In genomic region chr6:75217203-75217602, GRCh38 we compare ENCODE assay signal across 14 cellular contexts. TPM values are rescaled to one million over a fixed set of nuclear protein-coding genes. Genes with fewer than 3 reads are reported as not detected.
A peak's percentile ranks its signal among the peaks of the same experiment; 100 is the strongest.
DNase-seq lines count a peak whose midpoint lies in the region; ATAC-seq and TF ChIP-seq lines count a peak whose summit lies in the region.
"Had no signal": no experiment of that assay in that cellular context is flagged by ENCODE, and none has a peak within 500 bp of the region (broad histone marks: within the 10 kb centered on the region; RNA-seq: fewer than 3 reads in every experiment).

No MANE protein-coding gene starts in this region.

- H3K79me2 ChIP-seq in GM23338 (replicated peaks; ENCODE audit: insufficient read depth), result no peaks in the 10 kb centered on the region

- peaks cover 3% of the 10 kb centered on the region for H3K27me3 Mint-ChIP-seq in GM23338 (ENCODE audit: insufficient read depth, low read depth, poor library complexity)
- peaks cover 26% of the 10 kb centered on the region for H3K27me3 Mint-ChIP-seq in activated CD8-positive, alpha-beta T cell treated with anti-CD3 and anti-CD28 coated beads, Interleukin-2, amount 10 ng/mL, durations not matched to agents 7 days and 5 days (ENCODE audit: low read depth)

- peak overlapping the region; percentile 61; the same call in 1 of the 2 replicates for H2AFZ ChIP-seq in GM23338

- H3K4me3 ChIP-seq in GM23338, result no peak overlapping the region
- H3K4me3 ChIP-seq in rectal smooth muscle tissue (ENCODE audit: low read length), result no peak overlapping the region
- H3K4me3 ChIP-seq: dorsolateral prefrontal cortex had no signal

- no peak for TF ChIP-seq CTCF in GM23338 (conservative IDR thresholded peaks at IDR 0.05; ENCODE audit: low read depth in 2 of 2)
- TF ChIP-seq CTCF in foreskin keratinocyte (conservative IDR thresholded peaks at IDR 0.05), result no peak
- TF ChIP-seq CTCF in GM20000 (IDR thresholded peaks at IDR 0.05; ENCODE audit: extremely low read depth, missing control alignments), result no peak

- no peaks in the 10 kb centered on the region; the same call in 1 of the 2 replicates for H3F3A ChIP-seq in GM23338 (replicated peaks; ENCODE audit: low read depth)

- no peaks in the 10 kb centered on the region for H3K27me3 ChIP-seq in GM23338 (ENCODE audit: insufficient read depth)
- H3K27me3 ChIP-seq in foreskin keratinocyte, result no peaks in the 10 kb centered on the region
- H3K27me3 ChIP-seq in rectal smooth muscle tissue (ENCODE audit: control insufficient read depth, insufficient read depth, low read length), result no peaks in the 10 kb centered on the region

- DNase-seq in GM23338 (ENCODE audit: low spot score) (no peak), SW480 (ENCODE audit: low spot score) (peak; percentile 8), foreskin keratinocyte (no peak), GM20000 (ENCODE audit: low spot score) (no peak), G401 (ENCODE audit: low spot score) (no peak)
- no peak for DNase-seq in activated CD8-positive, alpha-beta T cell treated with anti-CD3 and anti-CD28 coated beads, Interleukin-2, amount 10 ng/mL, durations not matched to agents 7 days and 5 days
- DNase-seq: DMS79; dorsolateral prefrontal cortex; H9; NCI-H1417 treated with DMSO at 0.1 percent for 48 hours; stimulated activated naive CD8-positive, alpha-beta T cell treated with anti-CD3 and anti-CD28 coated beads, Interleukin-15, amount 100 ng/mL, for 72 hours had no signal

- CTCF ChIA-PET in activated CD8-positive, alpha-beta T cell treated with anti-CD3 and anti-CD28 coated beads, Interleukin-2, amount 10 ng/mL, durations not matched to agents 7 days and 5 days (lab: Charles Lee), result interaction anchor here (0.8 to 2.3 kb wide), 4 partner anchors 8 to 310 kb away, joined by 3 to 11 read pairs (median 3); partner anchors contain the start of gene COL12A1

- H3K27ac ChIP-seq in GM23338 (ENCODE audit: low read depth) (no peak overlapping the region), foreskin keratinocyte (no peak overlapping the region), rectal smooth muscle tissue (ENCODE audit: low read depth, low read length) (peak overlapping the region; percentile 23)
- H3K27ac ChIP-seq: dorsolateral prefrontal cortex, HL-60 had no signal

- in situ Hi-C loops in G401 (cut with HindIII; ENCODE audit: low sequenced_read_pairs), result no loop called here

- no peak overlapping the region for H3K4me3 Mint-ChIP-seq in GM23338
- no peak overlapping the region for H3K4me3 Mint-ChIP-seq in activated CD8-positive, alpha-beta T cell treated with anti-CD3 and anti-CD28 coated beads, Interleukin-2, amount 10 ng/mL, durations not matched to agents 7 days and 5 days
- H3K4me3 Mint-ChIP-seq: H9; stimulated activated naive CD8-positive, alpha-beta T cell treated with anti-CD3 and anti-CD28 coated beads, Interleukin-15, amount 100 ng/mL, for 72 hours had no signal

- H3K4me1 ChIP-seq in GM23338 (ENCODE audit: insufficient read depth), result peaks cover 19% of the 10 kb centered on the region
- peaks cover 12% of the 10 kb centered on the region for H3K4me1 ChIP-seq in foreskin keratinocyte
- peaks cover 4% of the 10 kb centered on the region for H3K4me1 ChIP-seq in rectal smooth muscle tissue (ENCODE audit: control insufficient read depth, insufficient read depth, low read length)

- no peaks in the 10 kb centered on the region for H4K20me1 ChIP-seq in GM23338 (replicated peaks; ENCODE audit: insufficient read depth)

- no peaks in the 10 kb centered on the region for H3K36me3 ChIP-seq in GM23338 (ENCODE audit: insufficient read depth)
- H3K36me3 ChIP-seq in rectal smooth muscle tissue (ENCODE audit: control insufficient read depth, insufficient read depth, low read length), result no peaks in the 10 kb centered on the region

- ATAC-seq in GM23338 (no peak), foreskin keratinocyte (peak; percentile 64), GM21423 (IDR thresholded peaks at IDR 0.05; ENCODE audit: unreplicated experiment) (no peak)
- ATAC-seq in activated CD8-positive, alpha-beta T cell treated with anti-CD3 and anti-CD28 coated beads, Interleukin-2, amount 10 ng/mL, durations not matched to agents 7 days and 5 days, result no peak
- ATAC-seq: stimulated activated naive CD8-positive, alpha-beta T cell treated with anti-CD3 and anti-CD28 coated beads, Interleukin-15, amount 100 ng/mL, for 72 hours had no signal

- H3K4me2 ChIP-seq in GM23338, result no peak overlapping the region

- H3K9me3 Mint-ChIP-seq in GM23338, result no peaks in the 10 kb centered on the region
- no peaks in the 10 kb centered on the region for H3K9me3 Mint-ChIP-seq in activated CD8-positive, alpha-beta T cell treated with anti-CD3 and anti-CD28 coated beads, Interleukin-2, amount 10 ng/mL, durations not matched to agents 7 days and 5 days (ENCODE audit: insufficient read depth)
- H3K9me3 Mint-ChIP-seq: H9; stimulated activated naive CD8-positive, alpha-beta T cell treated with anti-CD3 and anti-CD28 coated beads, Interleukin-15, amount 100 ng/mL, for 72 hours had no signal

- H3K36me3 Mint-ChIP-seq in GM23338 (ENCODE audit: low read depth), result no peaks in the 10 kb centered on the region
- no peaks in the 10 kb centered on the region for H3K36me3 Mint-ChIP-seq in activated CD8-positive, alpha-beta T cell treated with anti-CD3 and anti-CD28 coated beads, Interleukin-2, amount 10 ng/mL, durations not matched to agents 7 days and 5 days (ENCODE audit: low read depth)

- H3K9ac ChIP-seq in rectal smooth muscle tissue (ENCODE audit: low read length), result no peak overlapping the region

- H3K9me2 ChIP-seq in GM23338 (ENCODE audit: insufficient read depth), result peaks cover 7% of the 10 kb centered on the region; the same call in 1 of the 2 replicates

- POLR2A ChIA-PET in activated CD8-positive, alpha-beta T cell treated with anti-CD3 and anti-CD28 coated beads, Interleukin-2, amount 10 ng/mL, durations not matched to agents 7 days and 5 days (lab: Charles Lee), result no interaction called here

- peaks cover 15% of the 10 kb centered on the region for H3K4me1 Mint-ChIP-seq in GM23338
- no peaks in the 10 kb centered on the region for H3K4me1 Mint-ChIP-seq in activated CD8-positive, alpha-beta T cell treated with anti-CD3 and anti-CD28 coated beads, Interleukin-2, amount 10 ng/mL, durations not matched to agents 7 days and 5 days (ENCODE audit: low read depth)
- H3K4me1 Mint-ChIP-seq: stimulated activated naive CD8-positive, alpha-beta T cell treated with anti-CD3 and anti-CD28 coated beads, Interleukin-15, amount 100 ng/mL, for 72 hours had no signal

- H3K27ac Mint-ChIP-seq in GM23338, result no peak overlapping the region
- H3K27ac Mint-ChIP-seq in activated CD8-positive, alpha-beta T cell treated with anti-CD3 and anti-CD28 coated beads, Interleukin-2, amount 10 ng/mL, durations not matched to agents 7 days and 5 days, result no peak overlapping the region
- H3K27ac Mint-ChIP-seq: H9 had no signal

TF ChIP-seq in GM23338, 12 proteins besides CTCF, POLR2A, EP300 and RAD21 (continues in another document):
- no peak for TF ChIP-seq NANOG (IDR thresholded peaks at IDR 0.05; ENCODE audit: borderline replicate concordance)
- TF ChIP-seq JUNB (IDR thresholded peaks at IDR 0.05; ENCODE audit: unreplicated experiment), result no peak
- no peak for TF ChIP-seq POLR2AphosphoS5 (IDR thresholded peaks at IDR 0.05; ENCODE audit: low read depth)
- no peak for TF ChIP-seq EZH2phosphoT487 (IDR thresholded peaks at IDR 0.05; ENCODE audit: unreplicated experiment)
- TF ChIP-seq CREB1 (CRISPR knock-in tag; IDR thresholded peaks at IDR 0.05; ENCODE audit: low read depth), result no peak
- TF ChIP-seq ZNF331 (CRISPR knock-in tag; IDR thresholded peaks at IDR 0.05; ENCODE audit: low read depth), result no peak
- no peak for TF ChIP-seq REST (IDR thresholded peaks at IDR 0.05; ENCODE audit: unreplicated experiment)

RNA-seq across cellular contexts. Expression of gene COL12A1, which starts 11.3 kb away (rescaled TPM):
- total RNA-seq in GM23338 (2014; rRNA removed; shearing (Covaris generic)), result 4.0 and 6.3 TPM in 2 replicates
- polyA plus RNA-seq in GM23338 (2016; fragmentation: Nextera tagmentation; extraction: Ambion mirVana) (0.39 and 1.2 TPM in 2 replicates), foreskin keratinocyte (27.7 and 36.6 TPM in 2 replicates)
- 108 and 119 TPM in 2 replicates for total RNA-seq in foreskin keratinocyte
- total RNA-seq in activated CD8-positive, alpha-beta T cell treated with anti-CD3 and anti-CD28 coated beads, Interleukin-2, amount 10 ng/mL, durations not matched to agents 7 days and 5 days, result under 1 TPM in 1 of 2 experiments, not detected in 1; 0.05 TPM
- not detected in 2 replicates for total RNA-seq in G401 (2014; rRNA removed; shearing (Covaris generic))

RNA-seq across cellular contexts. Expression of gene COX7A2, which starts 26.4 kb away (rescaled TPM):
- total RNA-seq in GM23338 (2014; rRNA removed; shearing (Covaris generic)), result 93.7 and 109 TPM in 2 replicates
- polyA plus RNA-seq in GM23338 (2016; fragmentation: Nextera tagmentation; extraction: Ambion mirVana) (963 and 996 TPM in 2 replicates), foreskin keratinocyte (478 and 491 TPM in 2 replicates)
- 475 and 490 TPM in 2 replicates for total RNA-seq in foreskin keratinocyte
- total RNA-seq in activated CD8-positive, alpha-beta T cell treated with anti-CD3 and anti-CD28 coated beads, Interleukin-2, amount 10 ng/mL, durations not matched to agents 7 days and 5 days, result 100 to 1,000 TPM; 430 to 441 TPM
- total RNA-seq in G401 (2014; rRNA removed; shearing (Covaris generic)), result 157 and 189 TPM in 2 replicates

Comparison
In these comparisons a context has a peak if more than half of its experiments do, and no peak if none do; other contexts are left out.
1. RNA of gene COL12A1, which starts 11.3 kb away (total RNA-seq): 108 to 119 TPM in foreskin keratinocyte; 4.0 to 6.3 TPM in GM23338, 0.05 TPM in activated CD8-positive, alpha-beta T cell treated with anti-CD3 and anti-CD28 coated beads, Interleukin-2, amount 10 ng/mL, durations not matched to agents 7 days and 5 days and not detected in G401; every median in the first group is over 10 times any median in the second.